In the genomic region with DNA sequence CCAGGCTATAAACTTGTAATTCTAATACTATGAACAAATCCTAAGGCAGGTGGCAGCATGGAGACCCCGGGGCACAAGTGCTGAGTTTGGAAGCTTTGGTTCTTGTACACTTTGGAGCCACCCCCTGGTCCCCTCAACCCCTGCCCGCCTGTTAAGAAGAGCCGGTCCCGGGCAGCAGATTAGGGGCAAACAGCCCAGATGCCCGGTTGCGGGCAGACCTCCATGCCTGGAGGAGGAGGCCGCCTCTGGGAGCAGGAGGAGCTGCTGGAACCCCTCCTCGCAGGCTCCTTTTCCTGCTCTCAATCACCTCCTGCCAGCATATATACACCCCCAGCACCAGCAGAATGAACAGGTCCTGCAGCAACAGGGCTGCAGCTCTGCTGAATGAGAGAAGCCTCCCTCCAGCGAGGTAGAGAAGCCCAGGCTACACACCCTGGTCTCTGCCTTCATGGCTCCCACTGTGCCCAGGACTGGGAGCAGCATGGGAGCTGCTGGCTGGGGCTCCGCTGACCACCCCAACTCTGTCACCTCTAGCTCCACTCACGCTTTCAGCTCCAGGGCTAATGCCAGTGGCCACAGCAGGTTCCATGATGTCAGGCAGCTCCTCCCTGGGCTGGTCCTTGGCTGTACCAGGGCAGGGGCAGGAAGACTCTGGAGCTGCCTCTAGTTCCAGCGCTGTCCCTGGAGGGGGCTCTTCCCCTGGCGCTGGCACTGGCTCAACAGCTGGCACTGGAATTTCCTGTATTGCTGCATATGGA, we compare ENCODE assay signal across 15 cellular contexts.
"Had no signal": no experiment of that assay in that cellular context is flagged by ENCODE, and none has a peak within 500 bp of the region (broad histone marks: within the 10 kb centered on the region; RNA-seq: fewer than 3 reads in every experiment).

No MANE protein-coding gene starts in this region.

- H3K9me3 ChIP-seq: ovary, suprapubic skin, thyroid gland, uterus had no signal

- H3K27ac ChIP-seq: esophagus squamous epithelium, hepatocyte, ovary, suprapubic skin, thyroid gland, uterus had no signal

- H3K36me3 ChIP-seq: esophagus squamous epithelium, ovary, suprapubic skin, thyroid gland, uterus had no signal

- H3K27me3 ChIP-seq: esophagus squamous epithelium, hepatocyte, ovary, suprapubic skin, thyroid gland, uterus had no signal

- DNase-seq: effector memory CD8-positive, alpha-beta T cell; esophagus squamous epithelium; foreskin fibroblast; natural killer cell; nucleus accumbens; ovary; stimulated activated CD4-positive, alpha-beta T cell treated with anti-CD3 and anti-CD28 coated beads, Interleukin-4, amount 100 ng/mL, for 1 hour; stimulated activated CD8-positive, alpha-beta memory T cell treated with anti-CD3 and anti-CD28 coated beads, Interleukin-4, amount 100 ng/mL, for 48 hours; stimulated activated naive B cell treated with anti-CD40 and anti-IgM and Interleukin-4, amounts not matched to agents 10 μg/mL and 1 μg/mL and 100 μg/mL, for 72 hours; thyroid gland; uterus had no signal

- ATAC-seq: effector memory CD8-positive, alpha-beta T cell; natural killer cell; right cardiac atrium; stimulated activated naive B cell treated with anti-CD40 and anti-IgM and Interleukin-4, amounts not matched to agents 10 μg/mL and 1 μg/mL and 100 μg/mL, for 72 hours had no signal

- H3K4me3 ChIP-seq: esophagus squamous epithelium, hepatocyte, ovary, smooth muscle cell, suprapubic skin, thyroid gland, uterus had no signal

- H3K4me1 ChIP-seq: esophagus squamous epithelium, suprapubic skin, thyroid gland, uterus had no signal
